In the genomic region with DNA sequence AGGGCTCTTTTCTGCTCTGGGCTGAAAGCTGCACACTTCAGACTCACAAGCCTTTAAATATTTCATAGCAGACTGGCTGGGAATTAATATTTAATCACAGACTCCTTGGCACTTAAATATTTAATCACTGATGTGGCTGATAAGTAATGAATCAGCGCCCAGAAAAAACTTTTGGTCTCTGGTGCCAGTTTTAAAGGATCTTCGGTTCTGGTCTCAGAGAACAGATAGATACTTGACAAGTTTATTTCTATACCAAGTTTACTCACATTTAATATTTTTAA, we compare ENCODE assay signal across 1 cellular context.
TF ChIP-seq lines count a peak whose summit lies in the region.

No MANE protein-coding gene starts in this region.

TF ChIP-seq in HepG2, 621 proteins besides CTCF, POLR2A, EP300 and RAD21 (continued from another document):
- no peak for TF ChIP-seq DNMT3B (CRISPR knock-in tag; conservative IDR thresholded peaks at IDR 0.05)
- TF ChIP-seq ZBTB3 (CRISPR knock-in tag; IDR thresholded peaks at IDR 0.05; ENCODE audit: borderline replicate concordance, low read depth) = no peak
- TF ChIP-seq KLF16 (CRISPR knock-in tag; IDR thresholded peaks at IDR 0.05) = no peak
- TF ChIP-seq, protein P1, sequence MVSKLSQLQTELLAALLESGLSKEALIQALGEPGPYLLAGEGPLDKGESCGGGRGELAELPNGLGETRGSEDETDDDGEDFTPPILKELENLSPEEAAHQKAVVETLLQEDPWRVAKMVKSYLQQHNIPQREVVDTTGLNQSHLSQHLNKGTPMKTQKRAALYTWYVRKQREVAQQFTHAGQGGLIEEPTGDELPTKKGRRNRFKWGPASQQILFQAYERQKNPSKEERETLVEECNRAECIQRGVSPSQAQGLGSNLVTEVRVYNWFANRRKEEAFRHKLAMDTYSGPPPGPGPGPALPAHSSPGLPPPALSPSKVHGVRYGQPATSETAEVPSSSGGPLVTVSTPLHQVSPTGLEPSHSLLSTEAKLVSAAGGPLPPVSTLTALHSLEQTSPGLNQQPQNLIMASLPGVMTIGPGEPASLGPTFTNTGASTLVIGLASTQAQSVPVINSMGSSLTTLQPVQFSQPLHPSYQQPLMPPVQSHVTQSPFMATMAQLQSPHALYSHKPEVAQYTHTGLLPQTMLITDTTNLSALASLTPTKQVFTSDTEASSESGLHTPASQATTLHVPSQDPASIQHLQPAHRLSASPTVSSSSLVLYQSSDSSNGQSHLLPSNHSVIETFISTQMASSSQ (IDR thresholded peaks at IDR 0.05; ENCODE audit: low read depth) = no peak
- TF ChIP-seq, protein P1 (CRISPR knock-in tag; IDR thresholded peaks at IDR 0.05; ENCODE audit: borderline replicate concordance) = no peak
- no peak for TF ChIP-seq NFKB2 (CRISPR knock-in tag; IDR thresholded peaks at IDR 0.05; ENCODE audit: borderline replicate concordance)
